Comparison of ENCODE assay signal across 29 cellular contexts in genomic region chr21:45945868-45946210, GRCh38.
"Had no signal": no experiment of that assay in that cellular context is flagged by ENCODE, and none has a peak within 500 bp of the region (broad histone marks: within the 10 kb centered on the region; RNA-seq: fewer than 3 reads in every experiment).

No MANE protein-coding gene starts in this region.

- H3K4me3 Mint-ChIP-seq: activated CD8-positive, alpha-beta memory T cell treated with anti-CD3 and anti-CD28 coated beads, Interleukin-2, amount 10 ng/mL, durations not matched to agents 7 days and 5 days; activated naive CD8-positive, alpha-beta T cell treated with anti-CD3 and anti-CD28 coated beads, Interleukin-2, amount 50 U/mL, for 24 hours; activated T-cell treated with anti-CD3 and anti-CD28 coated beads, Interleukin-2, amount 50 U/mL, for 24 hours; activated T-helper 1 cell treated with anti-CD3 and anti-CD28 coated beads, Interleukin-12 subunit alpha, Interleukin-12 subunit beta, Interleukin-2, Interleukin-4 antibody, amounts not matched to agents 30 ng/mL and 10 ng/mL and 1 ng/mL, durations not matched to agents 14 hours and 24 hours and 36 hours; T-helper 1 cell treated with Interleukin-12 subunit alpha and Interleukin-12 subunit beta and Interleukin-4 antibody, amounts not matched to agents 30 μg/mL and 1 μg/mL, for 36 hours; WTC11 had no signal

- H3K27ac ChIP-seq: ascending aorta, body of pancreas had no signal

- ATAC-seq: activated CD8-positive, alpha-beta memory T cell treated with anti-CD3 and anti-CD28 coated beads, Interleukin-2, amount 10 ng/mL, durations not matched to agents 7 days and 5 days; activated naive CD4-positive, alpha-beta T cell treated with anti-CD3 and anti-CD28 coated beads, Interleukin-2, amount 50 U/mL, for 72 hours; activated naive CD8-positive, alpha-beta T cell treated with anti-CD3 and anti-CD28 coated beads, Interleukin-2, amount 50 U/mL, for 24 hours; body of pancreas; Panc1; WTC11 had no signal

- H3K4me3 ChIP-seq: ascending aorta, body of pancreas had no signal

- H3K9me3 Mint-ChIP-seq: activated naive CD4-positive, alpha-beta T cell treated with anti-CD3 and anti-CD28 coated beads, Interleukin-2, amount 50 U/mL, for 72 hours; activated naive CD8-positive, alpha-beta T cell treated with anti-CD3 and anti-CD28 coated beads, Interleukin-2, amount 50 U/mL, for 24 hours; activated T-cell treated with anti-CD3 and anti-CD28 coated beads, Interleukin-2, amount 50 U/mL, for 24 hours; activated T-helper 1 cell treated with anti-CD3 and anti-CD28 coated beads, Interleukin-12 subunit alpha, Interleukin-12 subunit beta, Interleukin-2, Interleukin-4 antibody, amounts not matched to agents 30 ng/mL and 10 ng/mL and 1 ng/mL, durations not matched to agents 14 hours and 24 hours and 36 hours; T-helper 1 cell treated with Interleukin-12 subunit alpha and Interleukin-12 subunit beta and Interleukin-4 antibody, amounts not matched to agents 30 μg/mL and 1 μg/mL, for 36 hours; WTC11 had no signal

- H3K27me3 ChIP-seq: ascending aorta had no signal

- H3K4me1 Mint-ChIP-seq: activated CD8-positive, alpha-beta memory T cell treated with anti-CD3 and anti-CD28 coated beads, Interleukin-2, amount 10 ng/mL, durations not matched to agents 7 days and 5 days; activated naive CD8-positive, alpha-beta T cell treated with anti-CD3 and anti-CD28 coated beads, Interleukin-2, amount 50 U/mL, for 24 hours had no signal

- H3K36me3 ChIP-seq: ascending aorta had no signal

- H3K27ac Mint-ChIP-seq: activated CD8-positive, alpha-beta memory T cell treated with anti-CD3 and anti-CD28 coated beads, Interleukin-2, amount 10 ng/mL, durations not matched to agents 7 days and 5 days; activated naive CD4-positive, alpha-beta T cell treated with anti-CD3 and anti-CD28 coated beads, Interleukin-2, amount 50 U/mL, for 72 hours; activated naive CD8-positive, alpha-beta T cell treated with anti-CD3 and anti-CD28 coated beads, Interleukin-2, amount 50 U/mL, for 24 hours; activated T-cell treated with anti-CD3 and anti-CD28 coated beads, Interleukin-2, amount 50 U/mL, for 24 hours; activated T-helper 1 cell treated with anti-CD3 and anti-CD28 coated beads, Interleukin-12 subunit alpha, Interleukin-12 subunit beta, Interleukin-2, Interleukin-4 antibody, amounts not matched to agents 30 ng/mL and 10 ng/mL and 1 ng/mL, durations not matched to agents 14 hours and 24 hours and 36 hours; T-helper 1 cell treated with Interleukin-12 subunit alpha and Interleukin-12 subunit beta and Interleukin-4 antibody, amounts not matched to agents 30 μg/mL and 1 μg/mL, for 36 hours; WTC11 had no signal

- H3K36me3 Mint-ChIP-seq: activated CD8-positive, alpha-beta memory T cell treated with anti-CD3 and anti-CD28 coated beads, Interleukin-2, amount 10 ng/mL, durations not matched to agents 7 days and 5 days; activated naive CD4-positive, alpha-beta T cell treated with anti-CD3 and anti-CD28 coated beads, Interleukin-2, amount 50 U/mL, for 72 hours; WTC11 had no signal

- DNase-seq: activated CD4-positive, alpha-beta T cell treated with anti-CD3 and anti-CD28 coated beads for 48 hours; activated CD4-positive, alpha-beta T cell treated with anti-CD3 and anti-CD28 coated beads, Interleukin-2, amount 50 U/mL, for 48 hours; activated CD4-positive, CD25-positive, alpha-beta regulatory T cell treated with anti-CD3 and anti-CD28 coated beads, Interleukin-2, amount 50 U/mL, for 72 hours; activated CD8-positive, alpha-beta memory T cell treated with anti-CD3 and anti-CD28 coated beads, Interleukin-2, amount 10 ng/mL, durations not matched to agents 7 days and 5 days; activated effector memory CD4-positive, alpha-beta T cell treated with Interleukin-2 at 50 U/mL for 16 hours; activated naive CD4-positive, alpha-beta T cell; activated naive CD8-positive, alpha-beta T cell treated with anti-CD3 and anti-CD28 coated beads, Interleukin-2, amount 50 U/mL, for 24 hours; activated T-cell treated with anti-CD3 and anti-CD28 coated beads, Interleukin-2, amount 50 U/mL, for 24 hours; amniotic stem cell; body of pancreas; central memory CD4-positive, alpha-beta T cell; Kasumi-1; KBM-7; NCI-H1048; NCI-H146; NCI-H187 treated with DMSO at 0.1 percent for 48 hours; NCI-H2081 treated with DMSO at 0.1 percent for 48 hours; NCI-H446 treated with DMSO at 0.1 percent for 48 hours; NCI-H524 treated with DMSO at 0.1 percent for 48 hours; NCI-H748 treated with DMSO at 0.1 percent for 48 hours; NK-92 treated with Interleukin-12 subunit alpha and Interleukin-12 subunit beta, amount 100 ng/mL, for 24 hours; OCI-M1; SHP77 treated with DMSO at 0.1 percent for 48 hours had no signal

- H3K9me3 ChIP-seq: ascending aorta, body of pancreas had no signal

- H3K27me3 Mint-ChIP-seq: activated CD8-positive, alpha-beta memory T cell treated with anti-CD3 and anti-CD28 coated beads, Interleukin-2, amount 10 ng/mL, durations not matched to agents 7 days and 5 days had no signal
